Comparison of ENCODE assay signal across 1 cellular context in genomic region chr7:7564323-7564780, GRCh38.
A peak's percentile ranks its signal among the peaks of the same experiment; 100 is the strongest.
TF ChIP-seq lines count a peak whose summit lies in the region.

No MANE protein-coding gene starts in this region.

TF ChIP-seq in SK-N-SH, 30 proteins besides CTCF, POLR2A, EP300 and RAD21 (continued from another document):
- TF ChIP-seq PBX3 (IDR thresholded peaks at IDR 0.05) (peak; percentile 45), MEF2A (IDR thresholded peaks at IDR 0.05; ENCODE audit: borderline replicate concordance, low read depth) (no peak), FOSL2 (IDR thresholded peaks at IDR 0.05; ENCODE audit: borderline replicate concordance, low read depth) (peak; percentile 37; the same call in 1 of the 2 replicates)
